In the genomic region with DNA sequence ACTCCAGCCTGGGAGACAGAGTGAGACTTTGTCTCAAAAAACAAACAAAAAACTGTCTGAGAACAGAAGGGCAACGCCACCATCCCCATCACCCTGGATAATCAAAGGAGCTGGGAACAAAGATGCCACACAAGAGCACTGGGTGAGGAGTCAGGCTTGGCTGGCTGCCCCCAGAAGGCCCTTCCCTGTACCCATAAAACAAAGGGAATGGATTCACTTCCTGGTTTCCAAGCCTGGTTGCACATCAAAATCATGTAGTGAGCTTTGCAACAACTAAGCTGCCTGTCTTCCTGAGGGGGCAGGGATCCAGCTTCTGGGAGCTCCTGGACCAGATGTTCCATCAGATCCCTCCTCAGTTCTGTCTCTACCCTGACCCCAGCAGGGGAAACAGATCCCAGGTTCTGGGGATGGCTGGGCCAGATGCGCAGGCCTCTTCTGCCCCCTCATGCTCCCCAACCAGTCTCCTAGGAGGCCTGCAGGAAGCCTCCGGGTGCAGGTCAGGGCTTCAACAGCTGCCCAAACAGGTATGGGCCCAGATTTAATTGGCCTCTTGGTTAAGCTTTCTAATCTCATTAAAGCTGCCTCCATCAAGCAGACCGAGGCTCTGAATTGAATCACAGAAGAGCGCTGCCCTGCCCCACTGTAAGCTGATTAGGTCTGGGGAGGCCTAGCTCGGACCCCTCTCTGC, we compare ENCODE assay signal across 1 cellular context.
TF ChIP-seq lines count a peak whose summit lies in the region.

No MANE protein-coding gene starts in this region.

TF ChIP-seq in SK-N-SH treated with all-trans-retinoic acid at 6 μM for 48 hours, 23 proteins besides CTCF, POLR2A, EP300 and RAD21 (continued from another document):
- TF ChIP-seq, protein P1, sequence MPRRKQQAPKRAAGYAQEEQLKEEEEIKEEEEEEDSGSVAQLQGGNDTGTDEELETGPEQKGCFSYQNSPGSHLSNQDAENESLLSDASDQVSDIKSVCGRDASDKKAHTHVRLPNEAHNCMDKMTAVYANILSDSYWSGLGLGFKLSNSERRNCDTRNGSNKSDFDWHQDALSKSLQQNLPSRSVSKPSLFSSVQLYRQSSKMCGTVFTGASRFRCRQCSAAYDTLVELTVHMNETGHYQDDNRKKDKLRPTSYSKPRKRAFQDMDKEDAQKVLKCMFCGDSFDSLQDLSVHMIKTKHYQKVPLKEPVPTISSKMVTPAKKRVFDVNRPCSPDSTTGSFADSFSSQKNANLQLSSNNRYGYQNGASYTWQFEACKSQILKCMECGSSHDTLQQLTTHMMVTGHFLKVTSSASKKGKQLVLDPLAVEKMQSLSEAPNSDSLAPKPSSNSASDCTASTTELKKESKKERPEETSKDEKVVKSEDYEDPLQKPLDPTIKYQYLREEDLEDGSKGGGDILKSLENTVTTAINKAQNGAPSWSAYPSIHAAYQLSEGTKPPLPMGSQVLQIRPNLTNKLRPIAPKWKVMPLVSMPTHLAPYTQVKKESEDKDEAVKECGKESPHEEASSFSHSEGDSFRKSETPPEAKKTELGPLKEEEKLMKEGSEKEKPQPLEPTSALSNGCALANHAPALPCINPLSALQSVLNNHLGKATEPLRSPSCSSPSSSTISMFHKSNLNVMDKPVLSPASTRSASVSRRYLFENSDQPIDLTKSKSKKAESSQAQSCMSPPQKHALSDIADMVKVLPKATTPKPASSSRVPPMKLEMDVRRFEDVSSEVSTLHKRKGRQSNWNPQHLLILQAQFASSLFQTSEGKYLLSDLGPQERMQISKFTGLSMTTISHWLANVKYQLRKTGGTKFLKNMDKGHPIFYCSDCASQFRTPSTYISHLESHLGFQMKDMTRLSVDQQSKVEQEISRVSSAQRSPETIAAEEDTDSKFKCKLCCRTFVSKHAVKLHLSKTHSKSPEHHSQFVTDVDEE (CRISPR knock-in tag; IDR thresholded peaks at IDR 0.05), result peak; percentile 34; the same call in 1 of the 2 replicates
